9 cellular contexts compared by ENCODE assay signal in the genomic region with DNA sequence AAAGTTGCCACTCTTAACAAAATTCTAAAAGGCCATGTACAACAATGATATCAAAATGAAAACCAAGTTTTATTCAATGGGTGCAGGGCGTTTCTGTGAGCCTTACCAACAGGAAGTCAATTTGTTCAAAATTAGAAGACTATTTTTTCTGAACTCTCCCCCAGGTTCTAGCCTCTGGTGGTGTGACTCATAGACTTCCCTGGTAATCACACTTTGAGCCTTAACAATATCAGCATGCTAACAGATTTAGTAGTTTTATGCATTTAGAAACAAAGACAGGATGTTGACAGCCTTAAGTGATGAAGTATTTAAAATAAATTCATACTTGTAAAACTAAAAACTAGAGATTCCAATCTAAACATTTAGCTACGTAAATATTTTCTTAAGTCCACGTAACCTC.
DNase-seq lines count a peak whose midpoint lies in the region; ATAC-seq and TF ChIP-seq lines count a peak whose summit lies in the region.
"Had no signal": no experiment of that assay in that cellular context is flagged by ENCODE, and none has a peak within 500 bp of the region (broad histone marks: within the 10 kb centered on the region; RNA-seq: fewer than 3 reads in every experiment).

No MANE protein-coding gene starts in this region.

- no peak overlapping the region for H3K56ac ChIP-seq in mesendoderm (ENCODE audit: low read length)

- H2BK5ac ChIP-seq in mesendoderm (ENCODE audit: low read length), result no peak overlapping the region

- no peak overlapping the region for H2AK5ac ChIP-seq in mesendoderm (ENCODE audit: low read length)

- peaks cover 4% of the 10 kb centered on the region for H3K9me3 Mint-ChIP-seq in activated T-helper 2 cell treated with anti-CD3 and anti-CD28 coated beads, Interferon-gamma antibody, Interleukin-2, Interleukin-4, amounts not matched to agents 10 μg/mL and 5 μg/mL and 100 μg/mL, durations not matched to agents 14 hours and 24 hours and 36 hours

- intact Hi-C loops in activated T-helper 2 cell treated with anti-CD3 and anti-CD28 coated beads, Interferon-gamma antibody, Interleukin-2, Interleukin-4, amounts not matched to agents 10 μg/mL and 5 μg/mL and 100 μg/mL, durations not matched to agents 14 hours and 24 hours and 36 hours (cut with micrococcal nuclease), result loop anchor here (1.0 to 10.0 kb wide), 6 partner anchors 10 to 447 kb away; partner anchors contain the start of genes GBP5 and ZNF326
- intact Hi-C loops in mucosa of descending colon (cut with DNase I, micrococcal nuclease), result no loop called here
- intact Hi-C loops in sciatic nerve (cut with DNase I), result no loop called here

- no peak overlapping the region for H3K4ac ChIP-seq in mesendoderm (ENCODE audit: low read depth, low read length)

- no peak overlapping the region for H3K27ac ChIP-seq in mesendoderm (ENCODE audit: low read depth, low read length)
- H3K27ac ChIP-seq: cardiac muscle cell had no signal

- H3K4me3 Mint-ChIP-seq in activated T-helper 2 cell treated with anti-CD3 and anti-CD28 coated beads, Interferon-gamma antibody, Interleukin-2, Interleukin-4, amounts not matched to agents 10 μg/mL and 5 μg/mL and 100 μg/mL, durations not matched to agents 14 hours and 24 hours and 36 hours (ENCODE audit: low read depth), result peak overlapping the region; percentile 32

- no peaks in the 10 kb centered on the region for H3K36me3 ChIP-seq in mucosa of descending colon (ENCODE audit: low read depth)
- H3K36me3 ChIP-seq in mesendoderm (ENCODE audit: control insufficient read depth, insufficient read depth, low read length), result no peaks in the 10 kb centered on the region
- H3K36me3 ChIP-seq: cardiac muscle cell, left lung had no signal

- H3K9ac ChIP-seq in mesendoderm (ENCODE audit: low read length), result no peak overlapping the region

- H3K18ac ChIP-seq in mesendoderm (ENCODE audit: low read length), result no peak overlapping the region

- H3K36me3 Mint-ChIP-seq in activated T-helper 2 cell treated with anti-CD3 and anti-CD28 coated beads, Interferon-gamma antibody, Interleukin-2, Interleukin-4, amounts not matched to agents 10 μg/mL and 5 μg/mL and 100 μg/mL, durations not matched to agents 14 hours and 24 hours and 36 hours (ENCODE audit: low read depth), result peaks cover 53% of the 10 kb centered on the region

- no peak overlapping the region for H4K5ac ChIP-seq in mesendoderm (ENCODE audit: low read length)

- no peaks in the 10 kb centered on the region for H3K27me3 ChIP-seq in mesendoderm (ENCODE audit: insufficient read depth, low read length, poor library complexity)
- H3K27me3 ChIP-seq: cardiac muscle cell, left lung had no signal

- no peaks in the 10 kb centered on the region for H3K79me1 ChIP-seq in mesendoderm (ENCODE audit: low read length)

- H2BK120ac ChIP-seq in mesendoderm (ENCODE audit: low read depth, low read length), result no peak overlapping the region

- DNase-seq in GM12865 (ENCODE audit: low read depth), result peak; percentile 44
- DNase-seq in LHCN-M2 (ENCODE audit: low read depth), result peak; percentile 41
- no peak for DNase-seq in activated T-helper 2 cell treated with anti-CD3 and anti-CD28 coated beads, Interferon-gamma antibody, Interleukin-2, Interleukin-4, amounts not matched to agents 10 μg/mL and 5 μg/mL and 100 μg/mL, durations not matched to agents 14 hours and 24 hours and 36 hours (ENCODE audit: low spot score)
- no peak for DNase-seq in mucosa of descending colon
- DNase-seq in sciatic nerve (ENCODE audit: low spot score), result no peak
- no peak for DNase-seq in mesendoderm
- DNase-seq in NCI-H2171 treated with DMSO at 0.1 percent for 48 hours (lab: John Stamatoyannopoulos, UW), result no peak
- DNase-seq: left lung had no signal

- no peak overlapping the region for H4K8ac ChIP-seq in mesendoderm (ENCODE audit: low read depth, low read length)

- H3K4me1 ChIP-seq in mucosa of descending colon (ENCODE audit: low read depth) (peaks cover 7% of the 10 kb centered on the region), mesendoderm (ENCODE audit: control insufficient read depth, low read depth, low read length) (no peaks in the 10 kb centered on the region)

- ATAC-seq in mucosa of descending colon (peak; percentile 50), sciatic nerve (no peak)
- ATAC-seq: left lung had no signal

- peaks cover 87% of the 10 kb centered on the region for H3K4me1 Mint-ChIP-seq in activated T-helper 2 cell treated with anti-CD3 and anti-CD28 coated beads, Interferon-gamma antibody, Interleukin-2, Interleukin-4, amounts not matched to agents 10 μg/mL and 5 μg/mL and 100 μg/mL, durations not matched to agents 14 hours and 24 hours and 36 hours (ENCODE audit: low read depth)

- H3K23ac ChIP-seq in mesendoderm (ENCODE audit: low read length), result no peak overlapping the region

- no peak overlapping the region for H2BK15ac ChIP-seq in mesendoderm (replicated peaks; ENCODE audit: low read depth)

- no peak overlapping the region for H3K4me2 ChIP-seq in mesendoderm (ENCODE audit: low read length)

- no CpG with 5 or more reads among the region's 3 CpGs for WGBS in mesendoderm (ENCODE audit: extremely low coverage, insufficient coverage, low lambda C conversion rate)

- H3K4me3 ChIP-seq in GM12865 (ENCODE audit: low read depth, low read length), result no peak overlapping the region
- no peak overlapping the region for H3K4me3 ChIP-seq in mucosa of descending colon
- no peak overlapping the region for H3K4me3 ChIP-seq in mesendoderm (ENCODE audit: low read length)
- H3K4me3 ChIP-seq: cardiac muscle cell, left lung had no signal

- H3K27me3 Mint-ChIP-seq in activated T-helper 2 cell treated with anti-CD3 and anti-CD28 coated beads, Interferon-gamma antibody, Interleukin-2, Interleukin-4, amounts not matched to agents 10 μg/mL and 5 μg/mL and 100 μg/mL, durations not matched to agents 14 hours and 24 hours and 36 hours (ENCODE audit: low read depth), result no peaks in the 10 kb centered on the region

- peak overlapping the region; percentile 97 for H3K27ac Mint-ChIP-seq in activated T-helper 2 cell treated with anti-CD3 and anti-CD28 coated beads, Interferon-gamma antibody, Interleukin-2, Interleukin-4, amounts not matched to agents 10 μg/mL and 5 μg/mL and 100 μg/mL, durations not matched to agents 14 hours and 24 hours and 36 hours

- H3K79me2 ChIP-seq in mesendoderm (ENCODE audit: control insufficient read depth, insufficient read depth, low read length), result no peaks in the 10 kb centered on the region

- TF ChIP-seq CTCF in GM12865 (IDR thresholded peaks at IDR 0.05; ENCODE audit: insufficient read depth, low read depth, low read length, missing control alignments), result no peak
- TF ChIP-seq CTCF in mucosa of descending colon (IDR thresholded peaks at IDR 0.05), result no peak

- H3K9me3 ChIP-seq in mucosa of descending colon, result no peaks in the 10 kb centered on the region
- H3K9me3 ChIP-seq: left lung had no signal

Comparison
In these comparisons a context has a peak if more than half of its experiments do, and no peak if none do; other contexts are left out.
1. DNase-seq: peak in GM12865 (single experiment) and LHCN-M2 (single experiment); none in activated T-helper 2 cell treated with anti-CD3 and anti-CD28 coated beads, Interferon-gamma antibody, Interleukin-2, Interleukin-4, amounts not matched to agents 10 μg/mL and 5 μg/mL and 100 μg/mL, durations not matched to agents 14 hours and 24 hours and 36 hours (single experiment), mucosa of descending colon (0 of 3), sciatic nerve (single experiment), mesendoderm (single experiment) and NCI-H2171 treated with DMSO at 0.1 percent for 48 hours (single experiment).